ENCODE assay signal across 8 cellular contexts in the genomic region with DNA sequence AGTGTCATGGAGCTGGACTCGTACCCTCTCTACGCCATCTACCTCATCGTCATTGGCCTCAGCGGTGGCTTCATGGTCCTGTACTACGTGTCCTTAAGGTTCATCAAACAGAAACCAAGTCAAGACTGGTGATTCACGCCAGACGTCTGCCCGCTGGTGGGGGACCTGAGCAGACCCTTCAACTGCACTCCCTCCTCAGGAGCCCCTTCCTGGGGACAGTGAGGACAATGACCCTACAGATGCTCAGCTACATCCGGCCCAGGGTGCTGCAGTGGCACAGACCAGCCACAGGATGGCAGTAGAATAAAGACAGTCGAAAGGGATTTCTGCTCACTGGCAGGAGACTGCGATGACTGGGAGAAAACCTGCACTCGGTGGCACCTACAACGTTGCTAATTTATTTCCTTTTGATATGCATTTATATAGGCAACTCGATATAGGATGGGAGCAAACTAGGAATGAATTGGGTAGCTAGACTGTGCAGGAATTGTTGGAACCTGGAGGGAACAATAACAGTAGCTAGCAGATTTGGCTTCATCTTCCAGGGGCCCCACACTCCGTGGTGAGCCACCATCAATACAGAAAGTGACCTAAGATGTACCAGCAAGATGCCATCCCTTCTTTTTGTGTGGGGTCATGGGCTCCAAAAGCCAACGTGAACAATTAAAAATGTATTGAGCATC. TPM values are rescaled to one million over a fixed set of nuclear protein-coding genes. Genes with fewer than 3 reads are reported as not detected.
DNase-seq lines count a peak whose midpoint lies in the region; ATAC-seq and TF ChIP-seq lines count a peak whose summit lies in the region.

No MANE protein-coding gene starts in this region.

- intact Hi-C loops in Right ventricle myocardium inferior (cut with DNase I): no loop called here
- intact Hi-C loops in cardiac septum (cut with DNase I): loop anchor here (10.0 kb wide), 1 partner anchor 263 kb away; no protein-coding TSS in a partner anchor
- intact Hi-C loops in lower leg skin (cut with DNase I; ENCODE audit: low total_unique reads): no loop called here

- WGBS in lower leg skin, 2 donors: 38 to 39% methylated on average over 16 of the region's 16 CpGs

- DNase-seq in Right ventricle myocardium inferior (ENCODE audit: missing footprints): peak; percentile 76
- DNase-seq in cardiac septum (ENCODE audit: low spot score): no peak
- peak; percentile 58 for DNase-seq in NCI-H345 treated with DMSO at 0.1 percent for 48 hours (lab: John Stamatoyannopoulos, UW; ENCODE audit: unreplicated experiment)
- DNase-seq in activated CD4-positive, alpha-beta T cell treated with anti-CD3 and anti-CD28 coated beads for 48 hours: peak; percentile 83
- DNase-seq in dedifferentiated amniotic fluid mesenchymal stem cell (ENCODE audit: extremely low spot score): peak; percentile 48
- peak; percentile 43 to 90 for DNase-seq in lower leg skin (ENCODE audit: low spot score in 2 of 2)
- DNase-seq in stimulated activated CD8-positive, alpha-beta memory T cell treated with anti-CD3 and anti-CD28 coated beads, Interleukin-12 subunit alpha, Interleukin-12 subunit beta, amount 100 ng/mL, for 1 hour (ENCODE audit: low read depth): peak; percentile 23

- peak in 1 of 3 donors; percentile 67 for TF ChIP-seq CTCF in lower leg skin (IDR thresholded peaks at IDR 0.05)

- ATAC-seq in Right ventricle myocardium inferior (peak; percentile 66), HG03354 (IDR thresholded peaks at IDR 0.05; ENCODE audit: poor library complexity, severe bottlenecking, unreplicated experiment) (peak; percentile 74)

- TF ChIP-seq POLR2A in lower leg skin (IDR thresholded peaks at IDR 0.05): no peak

- H3K4me3 ChIP-seq in lower leg skin (ENCODE audit: low read depth, poor library complexity, severe bottlenecking): no peak overlapping the region

RNA-seq across cellular contexts. Expression of gene ABCG8, which starts 39.2 kb away (rescaled TPM):
- total RNA-seq in Right ventricle myocardium inferior (0.32 TPM), cardiac septum (not detected), lower leg skin (not detected)

RNA-seq across cellular contexts. Expression of gene ABCG5, which starts 39.3 kb away (rescaled TPM):
- total RNA-seq in Right ventricle myocardium inferior: not detected
- not detected for total RNA-seq in cardiac septum
- not detected for total RNA-seq in lower leg skin
